ENCODE assay signal across 12 cellular contexts in the genomic region with DNA sequence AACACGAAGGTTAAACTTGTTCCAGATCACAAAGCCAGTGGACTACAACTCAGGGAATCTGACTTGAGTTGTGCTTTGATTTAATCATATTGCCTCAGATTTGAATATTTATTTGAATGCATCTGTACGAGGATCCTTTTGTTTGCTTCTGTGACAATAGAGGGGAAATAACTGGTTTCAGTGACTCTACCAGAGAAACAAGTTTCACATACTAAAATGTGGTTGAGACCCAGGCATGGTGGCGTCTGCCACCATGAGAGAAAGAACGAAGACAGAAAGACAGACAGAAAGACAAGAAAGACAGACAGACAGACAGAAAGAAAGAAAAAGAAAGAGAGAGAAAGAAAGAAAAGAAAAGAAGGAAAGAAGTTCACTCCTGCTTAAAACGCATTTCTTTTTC. TPM values are rescaled to one million over a fixed set of nuclear protein-coding genes. Genes with fewer than 3 reads are reported as not detected.
DNase-seq lines count a peak whose midpoint lies in the region; ATAC-seq and TF ChIP-seq lines count a peak whose summit lies in the region.
"Had no signal": no experiment of that assay in that cellular context is flagged by ENCODE, and none has a peak within 500 bp of the region (broad histone marks: within the 10 kb centered on the region; RNA-seq: fewer than 3 reads in every experiment).

No MANE protein-coding gene starts in this region.

- peak overlapping the region; percentile 27 to 58 (median 45); a peak in 20 of 22 replicates for H3K4me2 ChIP-seq in BLaER1 treated with 17β-estradiol and CSF1 and Interleukin-3, amounts not matched to agents 10 nM and 100 nM

- TF ChIP-seq POLR2A in heart left ventricle (IDR thresholded peaks at IDR 0.05) = no peak

- POLR2A ChIA-PET in HEK293 (lab: Yijun Ruan, JAX) = interaction anchor here (0.7 to 1.7 kb wide), 2 partner anchors 20 to 44 kb away, joined by 3 to 4 read pairs; no protein-coding TSS in a partner anchor

- H3K9ac ChIP-seq in BLaER1 treated with 17β-estradiol and CSF1 and Interleukin-3, amounts not matched to agents 10 nM and 100 nM = peak overlapping the region in 5 of 11 experiments; percentile 1 to 53 (median 20); a peak in 6 of 22 replicates

- H4K20me1 ChIP-seq in BLaER1 treated with 17β-estradiol and CSF1 and Interleukin-3, amounts not matched to agents 10 nM and 100 nM = peaks cover 100% of the 10 kb centered on the region in 11 experiments

- H3K36me3 Mint-ChIP-seq in activated naive CD8-positive, alpha-beta T cell treated with anti-CD3 and anti-CD28 coated beads, Interleukin-2, amount 50 U/mL, for 24 hours (ENCODE audit: low read depth) = peaks cover 41% of the 10 kb centered on the region
- H3K36me3 Mint-ChIP-seq in osteocyte (ENCODE audit: unreplicated experiment) = peaks cover 4% of the 10 kb centered on the region

- H3K9me3 ChIP-seq in BLaER1 treated with 17β-estradiol and CSF1 and Interleukin-3, amounts not matched to agents 10 nM and 100 nM (replicated peaks in 1 of 11) = no peaks in the 10 kb centered on the region
- H3K9me3 ChIP-seq in HEK293 (ENCODE audit: control insufficient read depth, insufficient read depth, low read depth, low read length) (no peaks in the 10 kb centered on the region), heart left ventricle (no peaks in the 10 kb centered on the region)
- H3K9me3 ChIP-seq: Caco-2 had no signal

- no peaks in the 10 kb centered on the region for H3K27me3 ChIP-seq in BLaER1 treated with 17β-estradiol and CSF1 and Interleukin-3, amounts not matched to agents 10 nM and 100 nM
- H3K27me3 ChIP-seq in heart left ventricle = no peaks in the 10 kb centered on the region

- H3K27me3 Mint-ChIP-seq in activated naive CD8-positive, alpha-beta T cell treated with anti-CD3 and anti-CD28 coated beads, Interleukin-2, amount 50 U/mL, for 24 hours = no peaks in the 10 kb centered on the region
- H3K27me3 Mint-ChIP-seq in osteocyte (ENCODE audit: unreplicated experiment) = no peaks in the 10 kb centered on the region

- no peak for DNase-seq in activated naive CD8-positive, alpha-beta T cell treated with anti-CD3 and anti-CD28 coated beads, Interleukin-2, amount 50 U/mL, for 24 hours
- no peak for DNase-seq in osteocyte (ENCODE audit: extremely low spot score, unreplicated experiment)
- no peak for DNase-seq in posterior cingulate gyrus
- DNase-seq in heart left ventricle = no peak
- DNase-seq: NCI-H1105; NK-92 treated with Interleukin-12 subunit alpha and Interleukin-12 subunit beta, amount 100 ng/mL, for 24 hours had no signal

- CTCF ChIA-PET in HEK293 (lab: Yijun Ruan, JAX) = interaction anchor here (0.6 to 2.2 kb wide), 4 partner anchors 10 to 154 kb away, joined by 4 to 29 read pairs (median 6); no protein-coding TSS in a partner anchor

- H3K4me1 Mint-ChIP-seq in activated naive CD8-positive, alpha-beta T cell treated with anti-CD3 and anti-CD28 coated beads, Interleukin-2, amount 50 U/mL, for 24 hours = peaks cover 95% of the 10 kb centered on the region
- peaks cover 65% of the 10 kb centered on the region for H3K4me1 Mint-ChIP-seq in osteocyte (ENCODE audit: unreplicated experiment)

- peak overlapping the region; percentile 74 for H3K27ac Mint-ChIP-seq in activated naive CD8-positive, alpha-beta T cell treated with anti-CD3 and anti-CD28 coated beads, Interleukin-2, amount 50 U/mL, for 24 hours
- H3K27ac Mint-ChIP-seq in osteocyte (ENCODE audit: unreplicated experiment) = peak overlapping the region; percentile 11

- H3K4me1 ChIP-seq in BLaER1 treated with 17β-estradiol and CSF1 and Interleukin-3, amounts not matched to agents 10 nM and 100 nM = peaks cover 76 to 100% (median 92%) of the 10 kb centered on the region in 10 experiments
- H3K4me1 ChIP-seq in HEK293 (ENCODE audit: control insufficient read depth, insufficient read depth, low read length) (peaks cover 71% of the 10 kb centered on the region), heart left ventricle (peaks cover 7 to 97% (median 88%) of the 10 kb centered on the region in 12 donors)

- H3K27ac ChIP-seq in BLaER1 treated with 17β-estradiol and CSF1 and Interleukin-3, amounts not matched to agents 10 nM and 100 nM = peak overlapping the region in 6 of 11 experiments; percentile 1 to 30 (median 12); a peak in 7 of 22 replicates
- H3K27ac ChIP-seq in HEK293 (ENCODE audit: extremely low read depth, low read depth, low read length) (peak overlapping the region; percentile 27; the same call in 1 of the 2 replicates), heart left ventricle (peak overlapping the region in 1 of 12 donors; percentile 59)
- H3K27ac ChIP-seq: HL-60 had no signal

- intact Hi-C loops in posterior cingulate gyrus (cut with DNase I) (no loop called here), heart left ventricle (cut with DNase I) (no loop called here)

- TF ChIP-seq CTCF in HEK293 (tag by site-specific recombination; IDR thresholded peaks at IDR 0.05) = no peak
- no peak for TF ChIP-seq CTCF in osteocyte (IDR thresholded peaks at IDR 0.05)
- no peak for TF ChIP-seq CTCF in heart left ventricle (IDR thresholded peaks at IDR 0.05)

- peaks cover 49 to 100% (median 87%) of the 10 kb centered on the region in 11 experiments for H3K36me3 ChIP-seq in BLaER1 treated with 17β-estradiol and CSF1 and Interleukin-3, amounts not matched to agents 10 nM and 100 nM
- peaks cover 25 to 41% of the 10 kb centered on the region in 2 experiments; a peak in 2 of 3 replicates for H3K36me3 ChIP-seq in HEK293 (ENCODE audit: control insufficient read depth in 2 of 2, insufficient read depth in 1 of 2, low read length in 2 of 2)
- peaks cover 0 to 27% (median 10%) of the 10 kb centered on the region in 9 donors for H3K36me3 ChIP-seq in heart left ventricle

- no peaks in the 10 kb centered on the region for H3K9me3 Mint-ChIP-seq in activated naive CD8-positive, alpha-beta T cell treated with anti-CD3 and anti-CD28 coated beads, Interleukin-2, amount 50 U/mL, for 24 hours
- no peaks in the 10 kb centered on the region for H3K9me3 Mint-ChIP-seq in osteocyte (ENCODE audit: unreplicated experiment)

- H3K4me3 ChIP-seq in BLaER1 treated with 17β-estradiol and CSF1 and Interleukin-3, amounts not matched to agents 10 nM and 100 nM = no peak overlapping the region
- no peak overlapping the region for H3K4me3 ChIP-seq in HEK293 (ENCODE audit: low read depth, low read length)
- no peak overlapping the region for H3K4me3 ChIP-seq in heart left ventricle

- H3K4me3 Mint-ChIP-seq in activated naive CD8-positive, alpha-beta T cell treated with anti-CD3 and anti-CD28 coated beads, Interleukin-2, amount 50 U/mL, for 24 hours = peak overlapping the region; percentile 21
- no peak overlapping the region for H3K4me3 Mint-ChIP-seq in osteocyte (ENCODE audit: unreplicated experiment)

- ATAC-seq in activated naive CD8-positive, alpha-beta T cell treated with anti-CD3 and anti-CD28 coated beads, Interleukin-2, amount 50 U/mL, for 24 hours = peak; percentile 38
- ATAC-seq in HG02870 (IDR thresholded peaks at IDR 0.05; ENCODE audit: unreplicated experiment) (no peak), GM19467 (IDR thresholded peaks at IDR 0.05; ENCODE audit: unreplicated experiment) (no peak), heart left ventricle (no peak)

- 40 to 47% (median 44%) methylated on average over 5 of the region's 5 CpGs for WGBS in heart left ventricle, 4 donors

TF ChIP-seq in HEK293, 187 proteins besides CTCF, POLR2A, EP300 and RAD21:
- TF ChIP-seq ZNF366 (tag by site-specific recombination; conservative IDR thresholded peaks at IDR 0.05) (peak; percentile 85), ZNF202 (tag by site-specific recombination; IDR thresholded peaks at IDR 0.05; ENCODE audit: borderline replicate concordance) (no peak)

RNA-seq across cellular contexts. Expression of a gene that starts 24.0 kb away (rescaled TPM):
- 458 and 476 TPM in 2 replicates for total RNA-seq in osteocyte
- 1,000 to 10,000 TPM in 1 of 9 donors, 100 to 1,000 TPM in 8; 562 to 1,150 (median 618) TPM for total RNA-seq in heart left ventricle
- 100 to 1,000 TPM; 401 to 774 TPM for polyA plus RNA-seq in heart left ventricle
